ENCODE assay signal across 24 cellular contexts in the genomic region with DNA sequence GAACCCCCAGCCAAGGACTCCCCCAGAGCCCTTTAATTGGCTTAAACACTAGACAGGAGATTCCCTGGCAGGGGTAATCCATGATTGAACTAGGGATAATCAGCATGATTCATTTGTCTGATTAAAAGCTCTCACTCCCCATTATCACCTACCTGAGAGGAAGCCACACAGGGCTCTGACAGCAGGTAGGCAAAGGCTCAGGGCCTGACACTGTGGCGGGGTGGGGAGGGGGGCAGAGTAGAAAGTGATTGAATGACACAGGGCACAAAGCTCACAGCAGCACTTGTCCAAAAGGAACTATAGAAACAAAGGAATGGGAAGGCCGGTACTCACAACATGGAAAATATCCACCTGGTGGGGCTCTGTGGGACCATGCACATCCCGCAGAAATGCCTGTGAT.
"Had no signal": no experiment of that assay in that cellular context is flagged by ENCODE, and none has a peak within 500 bp of the region (broad histone marks: within the 10 kb centered on the region; RNA-seq: fewer than 3 reads in every experiment).

No MANE protein-coding gene starts in this region.

- H3K9me3 Mint-ChIP-seq: IgD-negative memory B cell had no signal

- H3K9me3 ChIP-seq: SJSA1 had no signal

- H3K36me3 ChIP-seq: SJSA1 had no signal

- H3K27ac ChIP-seq: HL-60, KMS-11, SJSA1 had no signal

- DNase-seq: Kasumi-1, MM.1S, NCI-H1092 treated with DMSO at 0.1 percent for 48 hours, NCI-H1436, NCI-H187, NCI-H2029, NCI-H2081 treated with DMSO at 0.1 percent for 48 hours, NCI-H2171, NCI-H226, NCI-H446, NCI-H510A, NCI-H524 treated with DMSO at 0.1 percent for 48 hours, NCI-H69, Right ventricle myocardium superior, RPMI8226, SIG-M5 had no signal

- H3K27ac Mint-ChIP-seq: IgD-negative memory B cell had no signal

- H3K4me2 ChIP-seq: KMS-11 had no signal

- H3K4me1 Mint-ChIP-seq: IgD-negative memory B cell had no signal

- H3K4me1 ChIP-seq: SJSA1 had no signal

- H3K9ac ChIP-seq: KMS-11 had no signal

- H3K27me3 ChIP-seq: SJSA1 had no signal

- H3K36me3 Mint-ChIP-seq: IgD-negative memory B cell had no signal

- ATAC-seq: K562 had no signal

- FAIRE-seq: HTR-8/SVneo, K562, RCC 7860 had no signal

- H3K4me3 Mint-ChIP-seq: IgD-negative memory B cell had no signal

- H3K4me3 ChIP-seq: K562, SJSA1, SK-N-MC had no signal
